ENCODE assay signal across 8 cellular contexts in genomic region chr5:57174850-57175525, GRCh38. TPM values are rescaled to one million over a fixed set of nuclear protein-coding genes. Genes with fewer than 3 reads are reported as not detected.
DNase-seq lines count a peak whose midpoint lies in the region; ATAC-seq, FAIRE-seq and TF ChIP-seq lines count a peak whose summit lies in the region.

No MANE protein-coding gene starts in this region.

- no peaks in the 10 kb centered on the region for H3K9me3 Mint-ChIP-seq in astrocyte (ENCODE audit: unreplicated experiment)

- no peak for TF ChIP-seq CTCF in AG10803 (conservative IDR thresholded peaks at IDR 0.05; ENCODE audit: low read length)
- no peak for TF ChIP-seq CTCF in astrocyte (IDR thresholded peaks at IDR 0.05; ENCODE audit: insufficient read depth, low read depth, low read length)
- TF ChIP-seq CTCF in HepG2 (CRISPR knock-in tag; IDR thresholded peaks at IDR 0.05) = no peak
- no peak for TF ChIP-seq CTCF in thyroid gland (IDR thresholded peaks at IDR 0.05)

- no TSS peak for BruUV-seq in HepG2 (replicated peaks; lab: Mats Ljungman, UMichigan)

- H3K4me2 ChIP-seq in astrocyte (ENCODE audit: low read length) (peak overlapping the region; percentile 97), HepG2 (ENCODE audit: low read depth, low read length) (peak overlapping the region; percentile 83)

- H2AFZ ChIP-seq in astrocyte (ENCODE audit: low read depth, low read length) (peak overlapping the region; percentile 75), HepG2 (ENCODE audit: low read length) (no peak overlapping the region)

- H4K20me1 ChIP-seq in astrocyte (ENCODE audit: insufficient read depth, low read length) (peaks cover 52% of the 10 kb centered on the region), HepG2 (ENCODE audit: insufficient read depth, low read length) (peaks cover 48% of the 10 kb centered on the region)

- no peak for TF ChIP-seq RAD21 in HepG2 (CRISPR knock-in tag; IDR thresholded peaks at IDR 0.05)

- TF ChIP-seq POLR2A in HepG2 (IDR thresholded peaks at IDR 0.05; ENCODE audit: insufficient read depth in 1 of 2, low read depth in 2 of 2, low read length in 2 of 2) = no peak
- TF ChIP-seq POLR2A in thyroid gland (IDR thresholded peaks at IDR 0.05) = no peak

- H3K9me3 ChIP-seq in HUES48 (ENCODE audit: control insufficient read depth, insufficient read depth, low read length) (no peaks in the 10 kb centered on the region), astrocyte (ENCODE audit: insufficient read depth, low read depth, low read length) (no peaks in the 10 kb centered on the region), HepG2 (ENCODE audit: low read length) (no peaks in the 10 kb centered on the region), thyroid gland (no peaks in the 10 kb centered on the region)

- H3K4me1 Mint-ChIP-seq in astrocyte (ENCODE audit: low read depth, unreplicated experiment) = peaks cover 19% of the 10 kb centered on the region

- peaks cover 61% of the 10 kb centered on the region for H3K79me2 ChIP-seq in astrocyte (ENCODE audit: insufficient read depth, low read length)
- H3K79me2 ChIP-seq in HepG2 (ENCODE audit: insufficient read depth, low read length) = peaks cover 62% of the 10 kb centered on the region

- POLR2A ChIA-PET in HepG2 (lab: Yijun Ruan, JAX) = interaction anchor here (1.4 to 1.9 kb wide), 2 partner anchors 9 to 27 kb away, joined by 4 to 6 read pairs; no protein-coding TSS in a partner anchor

- H3K4me1 ChIP-seq in HUES48 (ENCODE audit: control insufficient read depth, insufficient read depth, low read length) (0 out of 2 replicates have a peak, but pooled peaks cover 8% of the 10 kb centered on the region), astrocyte (ENCODE audit: insufficient read depth, low read length) (peaks cover 34% of the 10 kb centered on the region), HepG2 (ENCODE audit: insufficient read depth, low read length) (peaks cover 25% of the 10 kb centered on the region), thyroid gland (peaks cover 30 to 31% of the 10 kb centered on the region in 2 donors)

- intact Hi-C loops in HepG2 (cut with micrococcal nuclease; ENCODE audit: unreplicated experiment) (loop anchor here (10.0 kb wide), 1 partner anchor 520 kb away; no protein-coding TSS in a partner anchor), thyroid gland (cut with DNase I) (loop anchor here (10.0 kb wide), 1 partner anchor 270 kb away; the partner anchor contains the start of gene SETD9)

- H3K9ac ChIP-seq in HUES48 (ENCODE audit: low read depth, low read length) = peak overlapping the region; percentile 100
- H3K9ac ChIP-seq in astrocyte (ENCODE audit: low read length) = peak overlapping the region; percentile 100
- peak overlapping the region; percentile 97 for H3K9ac ChIP-seq in HepG2 (ENCODE audit: insufficient read depth, low read depth, low read length)

- H3K4me3 Mint-ChIP-seq in astrocyte (ENCODE audit: unreplicated experiment) = peak overlapping the region; percentile 95

- no peaks in the 10 kb centered on the region for H3K27me3 Mint-ChIP-seq in astrocyte (ENCODE audit: low read depth, unreplicated experiment)

- TF ChIP-seq EP300 in HepG2 (IDR thresholded peaks at IDR 0.05; ENCODE audit: low read depth in 2 of 2, low read length in 2 of 2) = no peak
- TF ChIP-seq EP300 in HepG2 (CRISPR knock-in tag; IDR thresholded peaks at IDR 0.05; ENCODE audit: borderline replicate concordance) = no peak

- H3K27ac ChIP-seq in HUES48 (ENCODE audit: low read depth, low read length) (peak overlapping the region; percentile 100), astrocyte (ENCODE audit: low read depth, low read length) (peak overlapping the region; percentile 98), HepG2 (ENCODE audit: extremely low read length, insufficient read depth, low read length) (peak overlapping the region; percentile 97), thyroid gland (peak overlapping the region; percentile 99 to 100 (median 99))

- peak overlapping the region; percentile 97 for H3K27ac Mint-ChIP-seq in astrocyte (ENCODE audit: unreplicated experiment)

- peak overlapping the region; percentile 96 for H3K4me3 ChIP-seq in AG10803 (ENCODE audit: low read length)
- H3K4me3 ChIP-seq in HUES48 (ENCODE audit: low read depth, low read length) = peak overlapping the region; percentile 99
- H3K4me3 ChIP-seq in astrocyte (ENCODE audit: insufficient read depth, low read depth, low read length) = peak overlapping the region; percentile 88
- H3K4me3 ChIP-seq in HepG2 (replicated peaks in 1 of 3; ENCODE audit: insufficient read depth in 1 of 3, low read depth in 2 of 3, low read length in 3 of 3) = peak overlapping the region; percentile 90 to 94 (median 94)
- H3K4me3 ChIP-seq in thyroid gland (replicated peaks in 1 of 3) = peak overlapping the region; percentile 89 to 95 (median 92)

- FAIRE-seq in astrocyte (lab: Jason Lieb, UNC) (no peak), HepG2 (lab: Jason Lieb, UNC) (no peak)

- H3K36me3 ChIP-seq in HUES48 (ENCODE audit: control insufficient read depth, insufficient read depth, low read length) (peaks cover 35% of the 10 kb centered on the region), astrocyte (ENCODE audit: insufficient read depth, low read length) (no peaks in the 10 kb centered on the region), HepG2 (replicated peaks in 1 of 2; ENCODE audit: control insufficient read depth in 1 of 2, insufficient read depth in 2 of 2, low read length in 2 of 2) (peaks cover 0 to 8% of the 10 kb centered on the region in 2 experiments; a peak in 1 of 5 replicates), thyroid gland (no peaks in the 10 kb centered on the region)

- H3K27me3 ChIP-seq in HUES48 (ENCODE audit: control insufficient read depth, insufficient read depth, low read length) (no peaks in the 10 kb centered on the region), astrocyte (ENCODE audit: insufficient read depth, low read length) (no peaks in the 10 kb centered on the region), HepG2 (ENCODE audit: control insufficient read depth in 1 of 2, insufficient read depth in 2 of 2, low read length in 2 of 2) (no peaks in the 10 kb centered on the region; a peak in 1 of 5 replicates), thyroid gland (no peaks in the 10 kb centered on the region)

- in situ Hi-C loops in HepG2 (cut with HindIII; ENCODE audit: extremely low pct_ligation_motif_present, low pct_unique_long_range_greater_than_20kb) = no loop called here

- CTCF ChIA-PET in HepG2 (lab: Yijun Ruan, JAX; ENCODE audit: low intra/inter-chr PET ratio, low total read pairs) = no interaction called here

- 2% methylated on average over 11 of the region's 11 CpGs for WGBS in HepG2 (ENCODE audit: low lambda C conversion rate)
- WGBS in thyroid gland, 2 donors = 1 to 2% methylated on average over 11 of the region's 11 CpGs

- ATAC-seq in HepG2 (no peak), HG03342 (IDR thresholded peaks at IDR 0.05; ENCODE audit: unreplicated experiment) (no peak), HG02938 (IDR thresholded peaks at IDR 0.05; ENCODE audit: unreplicated experiment) (no peak)

- peaks cover 11% of the 10 kb centered on the region for H3K36me3 Mint-ChIP-seq in astrocyte (ENCODE audit: low read depth, unreplicated experiment)

- DNase-seq in AG10803 (ENCODE audit: low read depth) = no peak
- DNase-seq in astrocyte (ENCODE audit: low read depth) = no peak
- DNase-seq in HepG2 (ENCODE audit: low spot score) = no peak
- no peak for DNase-seq in thyroid gland
- no peak for DNase-seq in GM19240 (ENCODE audit: insufficient read length, low spot score)

TF ChIP-seq in HepG2, 621 proteins besides CTCF, POLR2A, EP300 and RAD21 (continues in another document):
- TF ChIP-seq ZNF431 (CRISPR knock-in tag; IDR thresholded peaks at IDR 0.05; ENCODE audit: borderline replicate concordance, low read depth) = no peak

RNA-seq across cellular contexts. Expression of gene GPBP1, which starts 1.1 kb away (rescaled TPM):
- total RNA-seq in astrocyte (59.8 and 60.3 TPM in 2 replicates), HepG2 (2016; rRNA removed; fragmentation: Illumina TruSeq; extraction: Trizol) (72.2 and 101 TPM in 2 replicates), thyroid gland (100 to 1,000 TPM in 2 of 4 donors, 10 to 100 TPM in 2; 89.4 to 109 (median 99.4) TPM)
- total RNA-seq in HepG2 (2016; cell fraction: cytosol; rRNA removed; fragmentation: Illumina TruSeq; extraction: Trizol; ENCODE audit: low read depth) = 66.3 and 69.1 TPM in 2 replicates
- 70.0 and 97.0 TPM in 2 replicates for total RNA-seq in HepG2 (2016; cell fraction: insoluble cytoplasmic fraction; rRNA removed; fragmentation: Illumina TruSeq; extraction: Trizol)
- total RNA-seq in HepG2 (2016; cell fraction: membrane; rRNA removed; fragmentation: Illumina TruSeq; extraction: Trizol) = 43.3 and 49.9 TPM in 2 replicates
- total RNA-seq in HepG2 (2016; cell fraction: nucleus; rRNA removed; fragmentation: Illumina TruSeq; extraction: Trizol) = 71.5 and 77.9 TPM in 2 replicates
- polyA plus RNA-seq in HepG2 (2011; rRNA removed) = 22.4 and 27.1 TPM in 2 replicates
- 8.1 and 15.4 TPM in 2 replicates for polyA plus RNA-seq in HepG2 (2011; cell fraction: cytosol; rRNA removed)
- polyA plus RNA-seq in HepG2 (2011; cell fraction: nucleus; rRNA removed) = 13.5 and 16.6 TPM in 2 replicates
- 37.4 and 42.2 TPM in 2 replicates for polyA plus RNA-seq in HepG2 (2012)
- polyA plus RNA-seq in HepG2 (2016; cell fraction: cytosol; fragmentation: Illumina TruSeq; extraction: Trizol; ENCODE audit: low read depth) = 2.8 and 3.5 TPM in 2 replicates
- polyA plus RNA-seq in HepG2 (2016; cell fraction: insoluble cytoplasmic fraction; fragmentation: Illumina TruSeq; extraction: Trizol; ENCODE audit: low read depth) = 68.2 and 77.7 TPM in 2 replicates
- 12.7 and 15.4 TPM in 2 replicates for polyA plus RNA-seq in HepG2 (2016; cell fraction: membrane; fragmentation: Illumina TruSeq; extraction: Trizol; ENCODE audit: low read depth)
- polyA plus RNA-seq in HepG2 (2016; cell fraction: nucleus; fragmentation: Illumina TruSeq; extraction: Trizol; ENCODE audit: insufficient read depth, low read depth) = 97.7 and 101 TPM in 2 replicates
- 7.1 and 12.3 TPM in 2 replicates for polyA minus RNA-seq in HepG2 (2011; rRNA and poly(A)+ RNA removed; ENCODE audit: low replicate concordance)
- polyA minus RNA-seq in HepG2 (2011; cell fraction: cytosol; rRNA and poly(A)+ RNA removed) = 23.4 and 24.7 TPM in 2 replicates
- polyA minus RNA-seq in HepG2 (2011; cell fraction: nucleus; rRNA and poly(A)+ RNA removed) = 86.4 and 87.5 TPM in 2 replicates
